In genomic region chr11:69524991-69525411, GRCh38 we compare ENCODE assay signal across 1 cellular context.
TF ChIP-seq lines count a peak whose summit lies in the region.

No MANE protein-coding gene starts in this region.

TF ChIP-seq in IMR-90, 13 proteins besides CTCF, POLR2A, EP300 and RAD21 (continued from another document):
- TF ChIP-seq USF2 (IDR thresholded peaks at IDR 0.05; ENCODE audit: low read depth, low read length) = no peak
